Comparison of ENCODE assay signal across 2 cellular contexts in the genomic region with DNA sequence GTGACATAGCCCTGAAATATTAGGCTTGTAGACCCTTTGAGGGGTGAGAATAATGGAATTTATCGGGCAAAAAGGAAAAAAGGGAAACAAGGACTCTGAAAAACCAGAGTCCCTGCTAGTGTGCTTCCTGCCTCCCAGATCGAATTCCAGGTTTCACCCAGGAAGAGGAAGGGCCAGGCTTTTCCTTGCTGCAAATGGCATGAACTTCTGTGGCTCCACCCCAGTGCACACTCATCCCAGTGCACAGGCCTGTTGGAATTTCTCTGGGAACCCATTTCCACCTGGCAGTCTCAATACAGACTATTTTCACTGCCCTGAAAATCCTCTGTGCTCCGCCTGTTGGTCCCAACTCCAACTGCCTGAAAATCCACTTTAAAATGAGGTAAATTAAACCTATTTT.
TF ChIP-seq lines count a peak whose summit lies in the region.

No MANE protein-coding gene starts in this region.

TF ChIP-seq in K562, 482 proteins besides CTCF, POLR2A, EP300 and RAD21:
- no peak for TF ChIP-seq ZNF232 (CRISPR knock-in tag; IDR thresholded peaks at IDR 0.05)
- TF ChIP-seq, protein P1, sequence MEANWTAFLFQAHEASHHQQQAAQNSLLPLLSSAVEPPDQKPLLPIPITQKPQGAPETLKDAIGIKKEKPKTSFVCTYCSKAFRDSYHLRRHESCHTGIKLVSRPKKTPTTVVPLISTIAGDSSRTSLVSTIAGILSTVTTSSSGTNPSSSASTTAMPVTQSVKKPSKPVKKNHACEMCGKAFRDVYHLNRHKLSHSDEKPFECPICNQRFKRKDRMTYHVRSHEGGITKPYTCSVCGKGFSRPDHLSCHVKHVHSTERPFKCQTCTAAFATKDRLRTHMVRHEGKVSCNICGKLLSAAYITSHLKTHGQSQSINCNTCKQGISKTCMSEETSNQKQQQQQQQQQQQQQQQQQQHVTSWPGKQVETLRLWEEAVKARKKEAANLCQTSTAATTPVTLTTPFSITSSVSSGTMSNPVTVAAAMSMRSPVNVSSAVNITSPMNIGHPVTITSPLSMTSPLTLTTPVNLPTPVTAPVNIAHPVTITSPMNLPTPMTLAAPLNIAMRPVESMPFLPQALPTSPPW (CRISPR knock-in tag; IDR thresholded peaks at IDR 0.05) = 0 out of 2 replicates have a peak, but pooled peaks have one; percentile 1
- no peak for TF ChIP-seq DACH1 (IDR thresholded peaks at IDR 0.05; ENCODE audit: partially characterized antibody)

TF ChIP-seq in GM23338, 12 proteins besides CTCF, POLR2A, EP300 and RAD21:
- TF ChIP-seq POLR2AphosphoS5 (IDR thresholded peaks at IDR 0.05; ENCODE audit: low read depth) (no peak), EZH2phosphoT487 (IDR thresholded peaks at IDR 0.05; ENCODE audit: unreplicated experiment) (no peak)
- TF ChIP-seq, protein P2, sequence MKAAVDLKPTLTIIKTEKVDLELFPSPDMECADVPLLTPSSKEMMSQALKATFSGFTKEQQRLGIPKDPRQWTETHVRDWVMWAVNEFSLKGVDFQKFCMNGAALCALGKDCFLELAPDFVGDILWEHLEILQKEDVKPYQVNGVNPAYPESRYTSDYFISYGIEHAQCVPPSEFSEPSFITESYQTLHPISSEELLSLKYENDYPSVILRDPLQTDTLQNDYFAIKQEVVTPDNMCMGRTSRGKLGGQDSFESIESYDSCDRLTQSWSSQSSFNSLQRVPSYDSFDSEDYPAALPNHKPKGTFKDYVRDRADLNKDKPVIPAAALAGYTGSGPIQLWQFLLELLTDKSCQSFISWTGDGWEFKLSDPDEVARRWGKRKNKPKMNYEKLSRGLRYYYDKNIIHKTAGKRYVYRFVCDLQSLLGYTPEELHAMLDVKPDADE (IDR thresholded peaks at IDR 0.05) = no peak
- TF ChIP-seq, protein P3, sequence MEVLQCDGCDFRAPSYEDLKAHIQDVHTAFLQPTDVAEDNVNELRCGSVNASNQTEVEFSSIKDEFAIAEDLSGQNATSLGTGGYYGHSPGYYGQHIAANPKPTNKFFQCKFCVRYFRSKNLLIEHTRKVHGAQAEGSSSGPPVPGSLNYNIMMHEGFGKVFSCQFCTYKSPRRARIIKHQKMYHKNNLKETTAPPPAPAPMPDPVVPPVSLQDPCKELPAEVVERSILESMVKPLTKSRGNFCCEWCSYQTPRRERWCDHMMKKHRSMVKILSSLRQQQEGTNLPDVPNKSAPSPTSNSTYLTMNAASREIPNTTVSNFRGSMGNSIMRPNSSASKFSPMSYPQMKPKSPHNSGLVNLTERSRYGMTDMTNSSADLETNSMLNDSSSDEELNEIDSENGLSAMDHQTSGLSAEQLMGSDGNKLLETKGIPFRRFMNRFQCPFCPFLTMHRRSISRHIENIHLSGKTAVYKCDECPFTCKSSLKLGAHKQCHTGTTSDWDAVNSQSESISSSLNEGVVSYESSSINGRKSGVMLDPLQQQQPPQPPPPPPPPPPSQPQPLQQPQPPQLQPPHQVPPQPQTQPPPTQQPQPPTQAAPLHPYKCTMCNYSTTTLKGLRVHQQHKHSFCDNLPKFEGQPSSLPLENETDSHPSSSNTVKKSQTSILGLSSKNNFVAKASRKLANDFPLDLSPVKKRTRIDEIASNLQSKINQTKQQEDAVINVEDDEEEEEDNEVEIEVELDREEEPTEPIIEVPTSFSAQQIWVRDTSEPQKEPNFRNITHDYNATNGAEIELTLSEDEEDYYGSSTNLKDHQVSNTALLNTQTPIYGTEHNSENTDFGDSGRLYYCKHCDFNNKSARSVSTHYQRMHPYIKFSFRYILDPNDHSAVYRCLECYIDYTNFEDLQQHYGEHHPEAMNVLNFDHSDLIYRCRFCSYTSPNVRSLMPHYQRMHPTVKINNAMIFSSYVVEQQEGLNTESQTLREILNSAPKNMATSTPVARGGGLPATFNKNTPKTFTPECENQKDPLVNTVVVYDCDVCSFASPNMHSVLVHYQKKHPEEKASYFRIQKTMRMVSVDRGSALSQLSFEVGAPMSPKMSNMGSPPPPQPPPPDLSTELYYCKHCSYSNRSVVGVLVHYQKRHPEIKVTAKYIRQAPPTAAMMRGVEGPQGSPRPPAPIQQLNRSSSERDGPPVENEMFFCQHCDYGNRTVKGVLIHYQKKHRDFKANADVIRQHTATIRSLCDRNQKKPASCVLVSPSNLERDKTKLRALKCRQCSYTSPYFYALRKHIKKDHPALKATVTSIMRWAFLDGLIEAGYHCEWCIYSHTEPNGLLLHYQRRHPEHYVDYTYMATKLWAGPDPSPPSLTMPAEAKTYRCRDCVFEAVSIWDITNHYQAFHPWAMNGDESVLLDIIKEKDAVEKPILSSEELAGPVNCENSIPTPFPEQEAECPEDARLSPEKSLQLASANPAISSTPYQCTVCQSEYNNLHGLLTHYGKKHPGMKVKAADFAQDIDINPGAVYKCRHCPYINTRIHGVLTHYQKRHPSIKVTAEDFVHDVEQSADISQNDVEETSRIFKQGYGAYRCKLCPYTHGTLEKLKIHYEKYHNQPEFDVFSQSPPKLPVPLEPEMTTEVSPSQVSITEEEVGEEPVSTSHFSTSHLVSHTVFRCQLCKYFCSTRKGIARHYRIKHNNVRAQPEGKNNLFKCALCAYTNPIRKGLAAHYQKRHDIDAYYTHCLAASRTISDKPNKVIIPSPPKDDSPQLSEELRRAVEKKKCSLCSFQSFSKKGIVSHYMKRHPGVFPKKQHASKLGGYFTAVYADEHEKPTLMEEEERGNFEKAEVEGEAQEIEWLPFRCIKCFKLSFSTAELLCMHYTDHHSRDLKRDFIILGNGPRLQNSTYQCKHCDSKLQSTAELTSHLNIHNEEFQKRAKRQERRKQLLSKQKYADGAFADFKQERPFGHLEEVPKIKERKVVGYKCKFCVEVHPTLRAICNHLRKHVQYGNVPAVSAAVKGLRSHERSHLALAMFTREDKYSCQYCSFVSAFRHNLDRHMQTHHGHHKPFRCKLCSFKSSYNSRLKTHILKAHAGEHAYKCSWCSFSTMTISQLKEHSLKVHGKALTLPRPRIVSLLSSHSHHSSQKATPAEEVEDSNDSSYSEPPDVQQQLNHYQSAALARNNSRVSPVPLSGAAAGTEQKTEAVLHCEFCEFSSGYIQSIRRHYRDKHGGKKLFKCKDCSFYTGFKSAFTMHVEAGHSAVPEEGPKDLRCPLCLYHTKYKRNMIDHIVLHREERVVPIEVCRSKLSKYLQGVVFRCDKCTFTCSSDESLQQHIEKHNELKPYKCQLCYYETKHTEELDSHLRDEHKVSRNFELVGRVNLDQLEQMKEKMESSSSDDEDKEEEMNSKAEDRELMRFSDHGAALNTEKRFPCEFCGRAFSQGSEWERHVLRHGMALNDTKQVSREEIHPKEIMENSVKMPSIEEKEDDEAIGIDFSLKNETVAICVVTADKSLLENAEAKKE (CRISPR knock-in tag; IDR thresholded peaks at IDR 0.05) = no peak
